In the genomic region with DNA sequence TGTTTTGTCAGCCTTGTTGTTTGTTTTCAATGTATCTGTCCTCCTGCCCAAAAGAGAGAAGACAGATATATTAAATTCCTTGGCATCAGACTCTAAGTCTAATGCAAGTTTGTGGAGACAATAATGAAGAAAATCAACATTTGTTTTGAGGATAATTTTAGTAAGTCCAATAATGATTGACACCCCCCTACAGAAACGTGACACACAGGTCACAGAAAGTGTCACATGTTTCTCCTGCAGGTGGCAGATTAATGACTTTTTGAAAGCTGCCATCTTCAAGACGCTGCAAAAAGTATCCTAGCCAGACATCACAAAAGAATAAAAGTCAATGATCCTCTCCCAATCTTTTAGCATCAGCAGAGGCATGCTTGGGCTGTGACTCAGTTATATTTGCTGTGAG, we compare ENCODE assay signal across 34 cellular contexts.
"Had no signal": no experiment of that assay in that cellular context is flagged by ENCODE, and none has a peak within 500 bp of the region (broad histone marks: within the 10 kb centered on the region; RNA-seq: fewer than 3 reads in every experiment).

No MANE protein-coding gene starts in this region.

- H3K27ac Mint-ChIP-seq: activated CD4-positive, alpha-beta memory T cell treated with anti-CD3 and anti-CD28 coated beads for 36 hours; activated CD4-positive, alpha-beta T cell treated with anti-CD3 and anti-CD28 coated beads for 36 hours; activated CD4-positive, alpha-beta T cell treated with anti-CD3 and anti-CD28 coated beads, Interleukin-2, amount 10 ng/mL, durations not matched to agents 24 days and 14 days; activated CD8-positive, alpha-beta memory T cell treated with anti-CD3 and anti-CD28 coated beads, Interleukin-2, amount 10 ng/mL, durations not matched to agents 7 days and 5 days; activated CD8-positive, alpha-beta T cell treated with anti-CD3 and anti-CD28 coated beads, Interleukin-2, amount 10 ng/mL, durations not matched to agents 7 days and 5 days; activated naive CD4-positive, alpha-beta T cell treated with anti-CD3 and anti-CD28 coated beads for 36 hours; activated naive CD4-positive, alpha-beta T cell treated with anti-CD3 and anti-CD28 coated beads, Interleukin-2, amount 50 U/mL, for 24 hours; activated naive CD8-positive, alpha-beta T cell treated with anti-CD3 and anti-CD28 coated beads for 36 hours; activated naive CD8-positive, alpha-beta T cell treated with anti-CD3 and anti-CD28 coated beads, Interleukin-2, amount 50 U/mL, for 24 hours; activated T-helper 1 cell treated with anti-CD3 and anti-CD28 coated beads, Interleukin-12 subunit alpha, Interleukin-12 subunit beta, Interleukin-2, Interleukin-4 antibody, amounts not matched to agents 30 ng/mL and 10 ng/mL and 1 ng/mL, durations not matched to agents 14 hours and 24 hours and 36 hours; activated T-helper 2 cell treated with anti-CD3 and anti-CD28 coated beads, Interferon-gamma antibody, Interleukin-2, Interleukin-4, amounts not matched to agents 10 μg/mL and 5 μg/mL and 100 μg/mL, durations not matched to agents 14 hours and 24 hours and 36 hours; brain had no signal

- H3K9me3 Mint-ChIP-seq: activated CD4-positive, alpha-beta memory T cell treated with anti-CD3 and anti-CD28 coated beads for 36 hours; activated CD4-positive, alpha-beta T cell treated with anti-CD3 and anti-CD28 coated beads, Interleukin-2, amount 10 ng/mL, durations not matched to agents 24 days and 14 days; activated naive CD4-positive, alpha-beta T cell treated with anti-CD3 and anti-CD28 coated beads for 36 hours; activated naive CD4-positive, alpha-beta T cell treated with anti-CD3 and anti-CD28 coated beads, Interleukin-2, amount 50 U/mL, for 24 hours; activated naive CD8-positive, alpha-beta T cell treated with anti-CD3 and anti-CD28 coated beads for 36 hours; activated naive CD8-positive, alpha-beta T cell treated with anti-CD3 and anti-CD28 coated beads, Interleukin-2, amount 50 U/mL, for 24 hours; activated T-helper 1 cell treated with anti-CD3 and anti-CD28 coated beads, Interleukin-12 subunit alpha, Interleukin-12 subunit beta, Interleukin-2, Interleukin-4 antibody, amounts not matched to agents 30 ng/mL and 10 ng/mL and 1 ng/mL, durations not matched to agents 14 hours and 24 hours and 36 hours; activated T-helper 2 cell treated with anti-CD3 and anti-CD28 coated beads, Interferon-gamma antibody, Interleukin-2, Interleukin-4, amounts not matched to agents 10 μg/mL and 5 μg/mL and 100 μg/mL, durations not matched to agents 14 hours and 24 hours and 36 hours had no signal

- H3K9me3 ChIP-seq: adrenal gland, breast epithelium, colonic mucosa had no signal

- FAIRE-seq: endometrium, endothelial cell of umbilical vein, frontal cortex had no signal

- H3K4me1 ChIP-seq: adrenal gland, breast epithelium, colonic mucosa had no signal

- H3K27ac ChIP-seq: adrenal gland, breast epithelium, cardiac muscle cell, colonic mucosa, epithelial cell of prostate had no signal

- H3K27me3 ChIP-seq: adrenal gland, breast epithelium, cardiac muscle cell, colonic mucosa had no signal

- H3K27me3 Mint-ChIP-seq: activated CD4-positive, alpha-beta memory T cell treated with anti-CD3 and anti-CD28 coated beads for 36 hours; activated CD4-positive, alpha-beta T cell treated with anti-CD3 and anti-CD28 coated beads, Interleukin-2, amount 10 ng/mL, durations not matched to agents 24 days and 14 days; activated CD8-positive, alpha-beta memory T cell treated with anti-CD3 and anti-CD28 coated beads, Interleukin-2, amount 10 ng/mL, durations not matched to agents 7 days and 5 days; activated naive CD8-positive, alpha-beta T cell treated with anti-CD3 and anti-CD28 coated beads for 36 hours; brain had no signal

- ATAC-seq: activated CD4-positive, alpha-beta T cell treated with anti-CD3 and anti-CD28 coated beads for 36 hours; activated CD8-positive, alpha-beta memory T cell treated with anti-CD3 and anti-CD28 coated beads, Interleukin-2, amount 10 ng/mL, durations not matched to agents 7 days and 5 days; activated CD8-positive, alpha-beta T cell treated with anti-CD3 and anti-CD28 coated beads, Interleukin-2, amount 10 ng/mL, durations not matched to agents 7 days and 5 days; activated naive CD8-positive, alpha-beta T cell treated with anti-CD3 and anti-CD28 coated beads, Interleukin-2, amount 50 U/mL, for 24 hours had no signal

- H3K36me3 ChIP-seq: adrenal gland, breast epithelium, cardiac muscle cell, colonic mucosa had no signal

- DNase-seq: activated CD4-positive, alpha-beta memory T cell treated with anti-CD3 and anti-CD28 coated beads for 36 hours; activated CD4-positive, alpha-beta T cell treated with anti-CD3 and anti-CD28 coated beads for 36 hours; activated CD4-positive, alpha-beta T cell treated with anti-CD3 and anti-CD28 coated beads, Interleukin-2, amount 10 ng/mL, durations not matched to agents 24 days and 14 days; activated CD4-positive, CD25-positive, alpha-beta regulatory T cell; activated CD4-positive, CD25-positive, alpha-beta regulatory T cell treated with anti-CD3 and anti-CD28 coated beads, Interleukin-2, amount 50 U/mL, for 72 hours; activated CD8-positive, alpha-beta memory T cell treated with anti-CD3 and anti-CD28 coated beads, Interleukin-2, amount 10 ng/mL, durations not matched to agents 7 days and 5 days; activated CD8-positive, alpha-beta memory T cell treated with anti-CD3 and anti-CD28 coated beads, Interleukin-2, amount 50 U/mL, for 4 hours; activated CD8-positive, alpha-beta T cell treated with anti-CD3 and anti-CD28 coated beads, Interleukin-2, amount 10 ng/mL, durations not matched to agents 7 days and 5 days; activated effector memory CD4-positive, alpha-beta T cell treated with anti-CD3 and anti-CD28 coated beads, Interleukin-2, amount 50 U/mL, for 16 hours; activated naive CD4-positive, alpha-beta T cell treated with anti-CD3 and anti-CD28 coated beads for 36 hours; activated naive CD8-positive, alpha-beta T cell treated with anti-CD3 and anti-CD28 coated beads for 36 hours; activated naive CD8-positive, alpha-beta T cell treated with anti-CD3 and anti-CD28 coated beads, Interleukin-2, amount 50 U/mL, for 24 hours; activated T-cell treated with anti-CD3 and anti-CD28 coated beads, Interleukin-2, amount 50 U/mL, for 1 hour; activated T-cell treated with anti-CD3 and anti-CD28 coated beads, Interleukin-2, amount 50 U/mL, for 48 hours; adrenal gland; amygdala; aorta; central memory CD4-positive, alpha-beta T cell; cerebellar nuclear complex; colonic mucosa; effector CD8-positive, alpha-beta T cell; foreskin fibroblast; head of caudate nucleus; T-helper 2 cell had no signal

- H3K4me3 ChIP-seq: adrenal gland, breast epithelium, cardiac muscle cell, colonic mucosa had no signal

- H3K36me3 Mint-ChIP-seq: activated CD4-positive, alpha-beta memory T cell treated with anti-CD3 and anti-CD28 coated beads for 36 hours; activated CD8-positive, alpha-beta memory T cell treated with anti-CD3 and anti-CD28 coated beads, Interleukin-2, amount 10 ng/mL, durations not matched to agents 7 days and 5 days; activated naive CD4-positive, alpha-beta T cell treated with anti-CD3 and anti-CD28 coated beads, Interleukin-2, amount 50 U/mL, for 24 hours; activated naive CD8-positive, alpha-beta T cell treated with anti-CD3 and anti-CD28 coated beads for 36 hours; brain had no signal

- H3K4me1 Mint-ChIP-seq: activated CD4-positive, alpha-beta T cell treated with anti-CD3 and anti-CD28 coated beads for 36 hours; activated CD4-positive, alpha-beta T cell treated with anti-CD3 and anti-CD28 coated beads, Interleukin-2, amount 10 ng/mL, durations not matched to agents 24 days and 14 days; activated CD8-positive, alpha-beta memory T cell treated with anti-CD3 and anti-CD28 coated beads, Interleukin-2, amount 10 ng/mL, durations not matched to agents 7 days and 5 days; activated naive CD4-positive, alpha-beta T cell treated with anti-CD3 and anti-CD28 coated beads, Interleukin-2, amount 50 U/mL, for 24 hours; activated naive CD8-positive, alpha-beta T cell treated with anti-CD3 and anti-CD28 coated beads for 36 hours; activated naive CD8-positive, alpha-beta T cell treated with anti-CD3 and anti-CD28 coated beads, Interleukin-2, amount 50 U/mL, for 24 hours; brain had no signal

- H3K4me3 Mint-ChIP-seq: activated CD4-positive, alpha-beta memory T cell treated with anti-CD3 and anti-CD28 coated beads for 36 hours; activated CD4-positive, alpha-beta T cell treated with anti-CD3 and anti-CD28 coated beads for 36 hours; activated CD4-positive, alpha-beta T cell treated with anti-CD3 and anti-CD28 coated beads, Interleukin-2, amount 10 ng/mL, durations not matched to agents 24 days and 14 days; activated CD8-positive, alpha-beta memory T cell treated with anti-CD3 and anti-CD28 coated beads, Interleukin-2, amount 10 ng/mL, durations not matched to agents 7 days and 5 days; activated CD8-positive, alpha-beta T cell treated with anti-CD3 and anti-CD28 coated beads, Interleukin-2, amount 10 ng/mL, durations not matched to agents 7 days and 5 days; activated naive CD4-positive, alpha-beta T cell treated with anti-CD3 and anti-CD28 coated beads for 36 hours; activated naive CD4-positive, alpha-beta T cell treated with anti-CD3 and anti-CD28 coated beads, Interleukin-2, amount 50 U/mL, for 24 hours; activated naive CD8-positive, alpha-beta T cell treated with anti-CD3 and anti-CD28 coated beads for 36 hours; activated naive CD8-positive, alpha-beta T cell treated with anti-CD3 and anti-CD28 coated beads, Interleukin-2, amount 50 U/mL, for 24 hours; activated T-helper 1 cell treated with anti-CD3 and anti-CD28 coated beads, Interleukin-12 subunit alpha, Interleukin-12 subunit beta, Interleukin-2, Interleukin-4 antibody, amounts not matched to agents 30 ng/mL and 10 ng/mL and 1 ng/mL, durations not matched to agents 14 hours and 24 hours and 36 hours; brain had no signal
